1 cellular context compared by ENCODE assay signal in genomic region chr5:112921031-112921832, GRCh38.
TF ChIP-seq lines count a peak whose summit lies in the region.

No MANE protein-coding gene starts in this region.

TF ChIP-seq in HepG2, 621 proteins besides CTCF, POLR2A, EP300 and RAD21 (continued from another document and continues in another):
- TF ChIP-seq KAT2B (IDR thresholded peaks at IDR 0.05; ENCODE audit: borderline replicate concordance, low read depth, low read length) (no peak), ELF4 (CRISPR knock-in tag; IDR thresholded peaks at IDR 0.05; ENCODE audit: borderline replicate concordance) (no peak), KMT2B (CRISPR knock-in tag; IDR thresholded peaks at IDR 0.05) (peak; percentile 56; the same call in 1 of the 2 replicates), EED (CRISPR knock-in tag; IDR thresholded peaks at IDR 0.05) (peak; percentile 86; the same call in 1 of the 2 replicates), ZNF329 (CRISPR knock-in tag; IDR thresholded peaks at IDR 0.05; ENCODE audit: low read depth) (no peak), MEF2D (CRISPR knock-in tag; IDR thresholded peaks at IDR 0.05) (no peak), ZNF232 (CRISPR knock-in tag; IDR thresholded peaks at IDR 0.05; ENCODE audit: borderline replicate concordance) (no peak), MTF2 (CRISPR knock-in tag; IDR thresholded peaks at IDR 0.05; ENCODE audit: borderline replicate concordance) (peak; percentile 88), ZNF670 (CRISPR knock-in tag; IDR thresholded peaks at IDR 0.05; ENCODE audit: borderline replicate concordance) (peak; percentile 83; the same call in 1 of the 2 replicates), KLF16 (CRISPR knock-in tag; IDR thresholded peaks at IDR 0.05) (0 out of 4 replicates have a peak, but pooled peaks have one; percentile 20 to 31), ZNF781 (CRISPR knock-in tag; IDR thresholded peaks at IDR 0.05; ENCODE audit: borderline replicate concordance, not compliant biosample characterization) (peak; percentile 48), ZNF782 (CRISPR knock-in tag; IDR thresholded peaks at IDR 0.05; ENCODE audit: borderline replicate concordance) (no peak), ZNF230 (CRISPR knock-in tag; IDR thresholded peaks at IDR 0.05) (0 out of 2 replicates have a peak, but pooled peaks have one; percentile 12), CBX1 (IDR thresholded peaks at IDR 0.05; ENCODE audit: low read depth) (no peak), YEATS2 (CRISPR knock-in tag; IDR thresholded peaks at IDR 0.05; ENCODE audit: borderline replicate concordance) (0 out of 2 replicates have a peak, but pooled peaks have one; percentile 15), ZNF543 (CRISPR knock-in tag; IDR thresholded peaks at IDR 0.05) (peak; percentile 25; the same call in 1 of the 2 replicates), TGIF2 (CRISPR knock-in tag; IDR thresholded peaks at IDR 0.05) (0 out of 2 replicates have a peak, but pooled peaks have one; percentile 35), ZSCAN12 (CRISPR knock-in tag; IDR thresholded peaks at IDR 0.05) (no peak), HOXA5 (CRISPR knock-in tag; IDR thresholded peaks at IDR 0.05) (0 out of 2 replicates have a peak, but pooled peaks have one; percentile 8), CAMTA2 (CRISPR knock-in tag; IDR thresholded peaks at IDR 0.05; ENCODE audit: borderline replicate concordance) (0 out of 2 replicates have a peak, but pooled peaks have one; percentile 37), MXD1 (CRISPR knock-in tag; IDR thresholded peaks at IDR 0.05) (0 out of 2 replicates have a peak, but pooled peaks have one; percentile 19), DMAP1 (CRISPR knock-in tag; IDR thresholded peaks at IDR 0.05) (no peak; the same call in 1 of the 2 replicates), NFKB2 (CRISPR knock-in tag; IDR thresholded peaks at IDR 0.05; ENCODE audit: borderline replicate concordance) (peak; percentile 39; the same call in 1 of the 2 replicates), ZNF839 (CRISPR knock-in tag; IDR thresholded peaks at IDR 0.05; ENCODE audit: borderline replicate concordance) (no peak), TBX2 (CRISPR knock-in tag; IDR thresholded peaks at IDR 0.05; ENCODE audit: borderline replicate concordance) (peak; percentile 62), ZNF260 (CRISPR knock-in tag; IDR thresholded peaks at IDR 0.05; ENCODE audit: borderline replicate concordance, low read depth) (no peak), PHF20 (CRISPR knock-in tag; IDR thresholded peaks at IDR 0.05) (peak; percentile 49; the same call in 1 of the 2 replicates), ARID4A (CRISPR knock-in tag; IDR thresholded peaks at IDR 0.05; ENCODE audit: borderline replicate concordance) (peak; percentile 87), KMT2A (CRISPR knock-in tag; IDR thresholded peaks at IDR 0.05) (peak; percentile 37), FOSL2 (CRISPR knock-in tag; IDR thresholded peaks at IDR 0.05) (peak; percentile 5), HES4 (CRISPR knock-in tag; IDR thresholded peaks at IDR 0.05; ENCODE audit: borderline replicate concordance) (no peak), ZNF605 (CRISPR knock-in tag; IDR thresholded peaks at IDR 0.05) (0 out of 2 replicates have a peak, but pooled peaks have one; percentile 41), EZH2 (conservative IDR thresholded peaks at IDR 0.05; ENCODE audit: low read depth, low read length) (no peak), SP4 (CRISPR knock-in tag; IDR thresholded peaks at IDR 0.05) (peak; percentile 35; the same call in 1 of the 2 replicates), ZNF33A (CRISPR knock-in tag; IDR thresholded peaks at IDR 0.05; ENCODE audit: borderline replicate concordance) (0 out of 2 replicates have a peak, but pooled peaks have one; percentile 78), THYN1 (CRISPR knock-in tag; IDR thresholded peaks at IDR 0.05; ENCODE audit: borderline replicate concordance, low read depth) (0 out of 2 replicates have a peak, but pooled peaks have one; percentile 59), HDAC2 (CRISPR knock-in tag; IDR thresholded peaks at IDR 0.05) (0 out of 2 replicates have a peak, but pooled peaks have one; percentile 1), YY1 (IDR thresholded peaks at IDR 0.05; ENCODE audit: insufficient read depth, insufficient replicate concordance, low read depth, low read length) (peak; percentile 8), AGO1 (IDR thresholded peaks at IDR 0.05; ENCODE audit: low read depth, low read length, poor library complexity, severe bottlenecking) (peak; percentile 35), JARID2 (CRISPR knock-in tag; IDR thresholded peaks at IDR 0.05; ENCODE audit: insufficient replicate concordance) (no peak), ZNF709 (CRISPR knock-in tag; IDR thresholded peaks at IDR 0.05) (no peak), ZIK1 (CRISPR knock-in tag; IDR thresholded peaks at IDR 0.05; ENCODE audit: borderline replicate concordance, low read depth) (0 out of 2 replicates have a peak, but pooled peaks have one; percentile 1), NAIF1 (CRISPR knock-in tag; IDR thresholded peaks at IDR 0.05; ENCODE audit: borderline replicate concordance) (peak; percentile 79; the same call in 1 of the 2 replicates)
- TF ChIP-seq, protein P1, sequence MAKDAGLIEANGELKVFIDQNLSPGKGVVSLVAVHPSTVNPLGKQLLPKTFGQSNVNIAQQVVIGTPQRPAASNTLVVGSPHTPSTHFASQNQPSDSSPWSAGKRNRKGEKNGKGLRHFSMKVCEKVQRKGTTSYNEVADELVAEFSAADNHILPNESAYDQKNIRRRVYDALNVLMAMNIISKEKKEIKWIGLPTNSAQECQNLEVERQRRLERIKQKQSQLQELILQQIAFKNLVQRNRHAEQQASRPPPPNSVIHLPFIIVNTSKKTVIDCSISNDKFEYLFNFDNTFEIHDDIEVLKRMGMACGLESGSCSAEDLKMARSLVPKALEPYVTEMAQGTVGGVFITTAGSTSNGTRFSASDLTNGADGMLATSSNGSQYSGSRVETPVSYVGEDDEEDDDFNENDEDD (CRISPR knock-in tag; IDR thresholded peaks at IDR 0.05; ENCODE audit: borderline replicate concordance) = no peak
- TF ChIP-seq, protein P2, sequence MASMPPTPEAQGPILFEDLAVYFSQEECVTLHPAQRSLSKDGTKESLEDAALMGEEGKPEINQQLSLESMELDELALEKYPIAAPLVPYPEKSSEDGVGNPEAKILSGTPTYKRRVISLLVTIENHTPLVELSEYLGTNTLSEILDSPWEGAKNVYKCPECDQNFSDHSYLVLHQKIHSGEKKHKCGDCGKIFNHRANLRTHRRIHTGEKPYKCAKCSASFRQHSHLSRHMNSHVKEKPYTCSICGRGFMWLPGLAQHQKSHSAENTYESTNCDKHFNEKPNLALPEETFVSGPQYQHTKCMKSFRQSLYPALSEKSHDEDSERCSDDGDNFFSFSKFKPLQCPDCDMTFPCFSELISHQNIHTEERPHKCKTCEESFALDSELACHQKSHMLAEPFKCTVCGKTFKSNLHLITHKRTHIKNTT (CRISPR knock-in tag; IDR thresholded peaks at IDR 0.05) = no peak
- TF ChIP-seq, protein P3, sequence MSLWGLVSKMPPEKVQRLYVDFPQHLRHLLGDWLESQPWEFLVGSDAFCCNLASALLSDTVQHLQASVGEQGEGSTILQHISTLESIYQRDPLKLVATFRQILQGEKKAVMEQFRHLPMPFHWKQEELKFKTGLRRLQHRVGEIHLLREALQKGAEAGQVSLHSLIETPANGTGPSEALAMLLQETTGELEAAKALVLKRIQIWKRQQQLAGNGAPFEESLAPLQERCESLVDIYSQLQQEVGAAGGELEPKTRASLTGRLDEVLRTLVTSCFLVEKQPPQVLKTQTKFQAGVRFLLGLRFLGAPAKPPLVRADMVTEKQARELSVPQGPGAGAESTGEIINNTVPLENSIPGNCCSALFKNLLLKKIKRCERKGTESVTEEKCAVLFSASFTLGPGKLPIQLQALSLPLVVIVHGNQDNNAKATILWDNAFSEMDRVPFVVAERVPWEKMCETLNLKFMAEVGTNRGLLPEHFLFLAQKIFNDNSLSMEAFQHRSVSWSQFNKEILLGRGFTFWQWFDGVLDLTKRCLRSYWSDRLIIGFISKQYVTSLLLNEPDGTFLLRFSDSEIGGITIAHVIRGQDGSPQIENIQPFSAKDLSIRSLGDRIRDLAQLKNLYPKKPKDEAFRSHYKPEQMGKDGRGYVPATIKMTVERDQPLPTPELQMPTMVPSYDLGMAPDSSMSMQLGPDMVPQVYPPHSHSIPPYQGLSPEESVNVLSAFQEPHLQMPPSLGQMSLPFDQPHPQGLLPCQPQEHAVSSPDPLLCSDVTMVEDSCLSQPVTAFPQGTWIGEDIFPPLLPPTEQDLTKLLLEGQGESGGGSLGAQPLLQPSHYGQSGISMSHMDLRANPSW (CRISPR knock-in tag; IDR thresholded peaks at IDR 0.05; ENCODE audit: borderline replicate concordance) = no peak; the same call in 1 of the 2 replicates
- TF ChIP-seq, protein P4, sequence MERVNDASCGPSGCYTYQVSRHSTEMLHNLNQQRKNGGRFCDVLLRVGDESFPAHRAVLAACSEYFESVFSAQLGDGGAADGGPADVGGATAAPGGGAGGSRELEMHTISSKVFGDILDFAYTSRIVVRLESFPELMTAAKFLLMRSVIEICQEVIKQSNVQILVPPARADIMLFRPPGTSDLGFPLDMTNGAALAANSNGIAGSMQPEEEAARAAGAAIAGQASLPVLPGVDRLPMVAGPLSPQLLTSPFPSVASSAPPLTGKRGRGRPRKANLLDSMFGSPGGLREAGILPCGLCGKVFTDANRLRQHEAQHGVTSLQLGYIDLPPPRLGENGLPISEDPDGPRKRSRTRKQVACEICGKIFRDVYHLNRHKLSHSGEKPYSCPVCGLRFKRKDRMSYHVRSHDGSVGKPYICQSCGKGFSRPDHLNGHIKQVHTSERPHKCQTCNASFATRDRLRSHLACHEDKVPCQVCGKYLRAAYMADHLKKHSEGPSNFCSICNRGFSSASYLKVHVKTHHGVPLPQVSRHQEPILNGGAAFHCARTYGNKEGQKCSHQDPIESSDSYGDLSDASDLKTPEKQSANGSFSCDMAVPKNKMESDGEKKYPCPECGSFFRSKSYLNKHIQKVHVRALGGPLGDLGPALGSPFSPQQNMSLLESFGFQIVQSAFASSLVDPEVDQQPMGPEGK (CRISPR knock-in tag; IDR thresholded peaks at IDR 0.05) = peak; percentile 79
- TF ChIP-seq, protein P5, sequence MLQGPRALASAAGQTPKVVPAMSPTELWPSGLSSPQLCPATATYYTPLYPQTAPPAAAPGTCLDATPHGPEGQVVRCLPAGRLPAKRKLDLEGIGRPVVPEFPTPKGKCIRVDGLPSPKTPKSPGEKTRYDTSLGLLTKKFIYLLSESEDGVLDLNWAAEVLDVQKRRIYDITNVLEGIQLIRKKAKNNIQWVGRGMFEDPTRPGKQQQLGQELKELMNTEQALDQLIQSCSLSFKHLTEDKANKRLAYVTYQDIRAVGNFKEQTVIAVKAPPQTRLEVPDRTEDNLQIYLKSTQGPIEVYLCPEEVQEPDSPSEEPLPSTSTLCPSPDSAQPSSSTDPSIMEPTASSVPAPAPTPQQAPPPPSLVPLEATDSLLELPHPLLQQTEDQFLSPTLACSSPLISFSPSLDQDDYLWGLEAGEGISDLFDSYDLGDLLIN (CRISPR knock-in tag; IDR thresholded peaks at IDR 0.05; ENCODE audit: borderline replicate concordance) = no peak
- TF ChIP-seq, protein P6, sequence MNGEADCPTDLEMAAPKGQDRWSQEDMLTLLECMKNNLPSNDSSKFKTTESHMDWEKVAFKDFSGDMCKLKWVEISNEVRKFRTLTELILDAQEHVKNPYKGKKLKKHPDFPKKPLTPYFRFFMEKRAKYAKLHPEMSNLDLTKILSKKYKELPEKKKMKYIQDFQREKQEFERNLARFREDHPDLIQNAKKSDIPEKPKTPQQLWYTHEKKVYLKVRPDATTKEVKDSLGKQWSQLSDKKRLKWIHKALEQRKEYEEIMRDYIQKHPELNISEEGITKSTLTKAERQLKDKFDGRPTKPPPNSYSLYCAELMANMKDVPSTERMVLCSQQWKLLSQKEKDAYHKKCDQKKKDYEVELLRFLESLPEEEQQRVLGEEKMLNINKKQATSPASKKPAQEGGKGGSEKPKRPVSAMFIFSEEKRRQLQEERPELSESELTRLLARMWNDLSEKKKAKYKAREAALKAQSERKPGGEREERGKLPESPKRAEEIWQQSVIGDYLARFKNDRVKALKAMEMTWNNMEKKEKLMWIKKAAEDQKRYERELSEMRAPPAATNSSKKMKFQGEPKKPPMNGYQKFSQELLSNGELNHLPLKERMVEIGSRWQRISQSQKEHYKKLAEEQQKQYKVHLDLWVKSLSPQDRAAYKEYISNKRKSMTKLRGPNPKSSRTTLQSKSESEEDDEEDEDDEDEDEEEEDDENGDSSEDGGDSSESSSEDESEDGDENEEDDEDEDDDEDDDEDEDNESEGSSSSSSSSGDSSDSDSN (CRISPR knock-in tag; IDR thresholded peaks at IDR 0.05) = peak; percentile 98
- TF ChIP-seq, protein P7, sequence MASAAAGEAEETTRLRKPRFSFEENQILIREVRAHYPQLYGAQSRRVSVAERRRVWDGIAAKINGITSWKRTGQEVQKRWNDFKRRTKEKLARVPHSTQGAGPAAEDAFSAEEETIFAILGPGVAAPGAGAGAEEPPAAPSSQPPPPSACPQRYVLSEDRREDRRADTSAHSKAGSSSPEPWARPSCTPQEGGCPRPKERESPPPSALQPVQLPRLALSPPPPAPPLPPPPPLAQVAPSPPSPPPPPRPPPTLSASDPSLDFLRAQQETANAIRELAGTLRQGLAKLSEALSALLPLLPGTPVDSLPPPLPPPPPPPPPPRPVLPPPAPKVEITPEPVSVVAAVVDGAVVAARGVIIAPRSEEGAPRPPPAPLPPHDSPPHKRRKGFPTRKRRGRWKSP (CRISPR knock-in tag; IDR thresholded peaks at IDR 0.05) = peak; percentile 59; the same call in 1 of the 2 replicates
